Comparison of ENCODE assay signal across 6 cellular contexts in genomic region chr7:147708871-147709270, GRCh38.
"Had no signal": no experiment of that assay in that cellular context is flagged by ENCODE, and none has a peak within 500 bp of the region (broad histone marks: within the 10 kb centered on the region; RNA-seq: fewer than 3 reads in every experiment).

No MANE protein-coding gene starts in this region.

- ATAC-seq: K562 had no signal

- DNase-seq: GM23248, GOT3, H9, HCEC 1CT, IMR-90 had no signal

- H3K4me3 Mint-ChIP-seq: H9 had no signal
